Comparison of ENCODE assay signal across 1 cellular context in the genomic region with DNA sequence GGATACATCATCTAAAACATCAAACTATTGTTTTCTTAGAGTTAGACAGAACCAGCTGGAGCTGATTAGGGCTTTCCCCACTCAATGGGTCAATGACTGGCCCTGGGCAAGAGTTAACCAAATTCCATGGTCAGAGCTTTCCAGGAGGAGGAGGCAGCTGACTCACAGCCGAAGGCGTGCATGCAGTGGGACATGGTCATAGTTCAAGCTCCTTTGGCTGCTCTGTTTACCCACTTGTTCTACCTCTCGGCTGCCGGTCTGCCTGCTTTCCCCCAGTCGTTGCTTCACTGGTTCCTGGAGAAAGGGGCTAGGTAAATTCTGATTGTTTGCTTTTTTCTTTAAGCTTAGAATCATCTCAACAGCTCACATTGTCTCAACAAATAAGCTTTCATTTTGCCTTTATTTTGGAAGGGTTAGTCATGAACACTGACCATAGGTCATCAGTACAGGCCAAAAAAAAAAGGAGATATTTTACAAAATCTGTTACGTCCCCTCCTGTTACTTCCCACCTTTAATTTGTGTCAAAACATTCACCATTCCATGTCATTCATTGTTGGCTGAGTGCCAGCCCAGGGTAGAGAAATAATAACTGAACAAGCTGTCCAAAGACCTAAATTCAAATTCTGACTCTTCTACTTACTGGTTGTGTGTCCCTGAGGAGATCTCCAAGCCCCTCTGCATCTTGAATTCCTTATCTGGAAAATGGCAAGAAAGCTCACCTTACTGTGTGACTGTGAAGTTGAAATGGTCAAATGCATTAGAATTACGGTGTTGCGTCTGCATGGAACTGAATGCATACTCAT.
TF ChIP-seq lines count a peak whose summit lies in the region.

No MANE protein-coding gene starts in this region.

TF ChIP-seq in HepG2, 621 proteins besides CTCF, POLR2A, EP300 and RAD21 (continued from another document and continues in another):
- TF ChIP-seq, protein P1, sequence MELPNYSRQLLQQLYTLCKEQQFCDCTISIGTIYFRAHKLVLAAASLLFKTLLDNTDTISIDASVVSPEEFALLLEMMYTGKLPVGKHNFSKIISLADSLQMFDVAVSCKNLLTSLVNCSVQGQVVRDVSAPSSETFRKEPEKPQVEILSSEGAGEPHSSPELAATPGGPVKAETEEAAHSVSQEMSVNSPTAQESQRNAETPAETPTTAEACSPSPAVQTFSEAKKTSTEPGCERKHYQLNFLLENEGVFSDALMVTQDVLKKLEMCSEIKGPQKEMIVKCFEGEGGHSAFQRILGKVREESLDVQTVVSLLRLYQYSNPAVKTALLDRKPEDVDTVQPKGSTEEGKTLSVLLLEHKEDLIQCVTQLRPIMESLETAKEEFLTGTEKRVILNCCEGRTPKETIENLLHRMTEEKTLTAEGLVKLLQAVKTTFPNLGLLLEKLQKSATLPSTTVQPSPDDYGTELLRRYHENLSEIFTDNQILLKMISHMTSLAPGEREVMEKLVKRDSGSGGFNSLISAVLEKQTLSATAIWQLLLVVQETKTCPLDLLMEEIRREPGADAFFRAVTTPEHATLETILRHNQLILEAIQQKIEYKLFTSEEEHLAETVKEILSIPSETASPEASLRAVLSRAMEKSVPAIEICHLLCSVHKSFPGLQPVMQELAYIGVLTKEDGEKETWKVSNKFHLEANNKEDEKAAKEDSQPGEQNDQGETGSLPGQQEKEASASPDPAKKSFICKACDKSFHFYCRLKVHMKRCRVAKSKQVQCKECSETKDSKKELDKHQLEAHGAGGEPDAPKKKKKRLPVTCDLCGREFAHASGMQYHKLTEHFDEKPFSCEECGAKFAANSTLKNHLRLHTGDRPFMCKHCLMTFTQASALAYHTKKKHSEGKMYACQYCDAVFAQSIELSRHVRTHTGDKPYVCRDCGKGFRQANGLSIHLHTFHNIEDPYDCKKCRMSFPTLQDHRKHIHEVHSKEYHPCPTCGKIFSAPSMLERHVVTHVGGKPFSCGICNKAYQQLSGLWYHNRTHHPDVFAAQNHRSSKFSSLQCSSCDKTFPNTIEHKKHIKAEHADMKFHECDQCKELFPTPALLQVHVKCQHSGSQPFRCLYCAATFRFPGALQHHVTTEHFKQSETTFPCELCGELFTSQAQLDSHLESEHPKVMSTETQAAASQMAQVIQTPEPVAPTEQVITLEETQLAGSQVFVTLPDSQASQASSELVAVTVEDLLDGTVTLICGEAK (IDR thresholded peaks at IDR 0.05), result no peak
- TF ChIP-seq, protein P1 (CRISPR knock-in tag; IDR thresholded peaks at IDR 0.05), result no peak
- TF ChIP-seq CCDC6 (CRISPR knock-in tag; IDR thresholded peaks at IDR 0.05), result no peak
- no peak for TF ChIP-seq PRPF4 (IDR thresholded peaks at IDR 0.05; ENCODE audit: low read depth, low read length, poor library complexity, severe bottlenecking)
- TF ChIP-seq, protein P2, sequence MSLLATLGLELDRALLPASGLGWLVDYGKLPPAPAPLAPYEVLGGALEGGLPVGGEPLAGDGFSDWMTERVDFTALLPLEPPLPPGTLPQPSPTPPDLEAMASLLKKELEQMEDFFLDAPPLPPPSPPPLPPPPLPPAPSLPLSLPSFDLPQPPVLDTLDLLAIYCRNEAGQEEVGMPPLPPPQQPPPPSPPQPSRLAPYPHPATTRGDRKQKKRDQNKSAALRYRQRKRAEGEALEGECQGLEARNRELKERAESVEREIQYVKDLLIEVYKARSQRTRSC (CRISPR knock-in tag; IDR thresholded peaks at IDR 0.05; ENCODE audit: low read depth), result no peak
- no peak for TF ChIP-seq DZIP1 (CRISPR knock-in tag; IDR thresholded peaks at IDR 0.05)
- TF ChIP-seq GATAD1 (CRISPR knock-in tag; IDR thresholded peaks at IDR 0.05), result 0 out of 2 replicates have a peak, but pooled peaks have one; percentile 29
- peak; percentile 49; the same call in 1 of the 2 replicates for TF ChIP-seq MIER2 (CRISPR knock-in tag; IDR thresholded peaks at IDR 0.05)
- TF ChIP-seq ZNF234 (CRISPR knock-in tag; conservative IDR thresholded peaks at IDR 0.05), result no peak
- TF ChIP-seq, protein P3, sequence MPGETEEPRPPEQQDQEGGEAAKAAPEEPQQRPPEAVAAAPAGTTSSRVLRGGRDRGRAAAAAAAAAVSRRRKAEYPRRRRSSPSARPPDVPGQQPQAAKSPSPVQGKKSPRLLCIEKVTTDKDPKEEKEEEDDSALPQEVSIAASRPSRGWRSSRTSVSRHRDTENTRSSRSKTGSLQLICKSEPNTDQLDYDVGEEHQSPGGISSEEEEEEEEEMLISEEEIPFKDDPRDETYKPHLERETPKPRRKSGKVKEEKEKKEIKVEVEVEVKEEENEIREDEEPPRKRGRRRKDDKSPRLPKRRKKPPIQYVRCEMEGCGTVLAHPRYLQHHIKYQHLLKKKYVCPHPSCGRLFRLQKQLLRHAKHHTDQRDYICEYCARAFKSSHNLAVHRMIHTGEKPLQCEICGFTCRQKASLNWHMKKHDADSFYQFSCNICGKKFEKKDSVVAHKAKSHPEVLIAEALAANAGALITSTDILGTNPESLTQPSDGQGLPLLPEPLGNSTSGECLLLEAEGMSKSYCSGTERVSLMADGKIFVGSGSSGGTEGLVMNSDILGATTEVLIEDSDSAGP (CRISPR knock-in tag; IDR thresholded peaks at IDR 0.05; ENCODE audit: borderline replicate concordance), result peak; percentile 48
- TF ChIP-seq, protein P4, sequence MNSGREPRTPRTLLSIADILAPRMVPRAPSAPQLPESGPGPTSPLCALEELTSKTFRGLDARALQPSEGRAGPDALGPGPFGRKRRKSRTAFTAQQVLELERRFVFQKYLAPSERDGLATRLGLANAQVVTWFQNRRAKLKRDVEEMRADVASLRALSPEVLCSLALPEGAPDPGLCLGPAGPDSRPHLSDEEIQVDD (CRISPR knock-in tag; IDR thresholded peaks at IDR 0.05; ENCODE audit: borderline replicate concordance), result no peak
- TF ChIP-seq RXRA (CRISPR knock-in tag; IDR thresholded peaks at IDR 0.05), result peak; percentile 79; the same call in 1 of the 2 replicates
- TF ChIP-seq HCFC1 (IDR thresholded peaks at IDR 0.05; ENCODE audit: low read depth, low read length), result no peak
- TF ChIP-seq FUBP1 (CRISPR knock-in tag; IDR thresholded peaks at IDR 0.05; ENCODE audit: borderline replicate concordance), result no peak
- peak; percentile 54; the same call in 1 of the 2 replicates for TF ChIP-seq TARDBP (CRISPR knock-in tag; IDR thresholded peaks at IDR 0.05)
- TF ChIP-seq ZNF605 (CRISPR knock-in tag; IDR thresholded peaks at IDR 0.05), result peak; percentile 75; the same call in 1 of the 2 replicates
- TF ChIP-seq SP2 (CRISPR knock-in tag; IDR thresholded peaks at IDR 0.05), result no peak
- peak; percentile 67; the same call in 1 of the 2 replicates for TF ChIP-seq ZNF574 (CRISPR knock-in tag; IDR thresholded peaks at IDR 0.05)
- TF ChIP-seq ADNP (CRISPR knock-in tag; IDR thresholded peaks at IDR 0.05), result no peak
- TF ChIP-seq, protein P5, sequence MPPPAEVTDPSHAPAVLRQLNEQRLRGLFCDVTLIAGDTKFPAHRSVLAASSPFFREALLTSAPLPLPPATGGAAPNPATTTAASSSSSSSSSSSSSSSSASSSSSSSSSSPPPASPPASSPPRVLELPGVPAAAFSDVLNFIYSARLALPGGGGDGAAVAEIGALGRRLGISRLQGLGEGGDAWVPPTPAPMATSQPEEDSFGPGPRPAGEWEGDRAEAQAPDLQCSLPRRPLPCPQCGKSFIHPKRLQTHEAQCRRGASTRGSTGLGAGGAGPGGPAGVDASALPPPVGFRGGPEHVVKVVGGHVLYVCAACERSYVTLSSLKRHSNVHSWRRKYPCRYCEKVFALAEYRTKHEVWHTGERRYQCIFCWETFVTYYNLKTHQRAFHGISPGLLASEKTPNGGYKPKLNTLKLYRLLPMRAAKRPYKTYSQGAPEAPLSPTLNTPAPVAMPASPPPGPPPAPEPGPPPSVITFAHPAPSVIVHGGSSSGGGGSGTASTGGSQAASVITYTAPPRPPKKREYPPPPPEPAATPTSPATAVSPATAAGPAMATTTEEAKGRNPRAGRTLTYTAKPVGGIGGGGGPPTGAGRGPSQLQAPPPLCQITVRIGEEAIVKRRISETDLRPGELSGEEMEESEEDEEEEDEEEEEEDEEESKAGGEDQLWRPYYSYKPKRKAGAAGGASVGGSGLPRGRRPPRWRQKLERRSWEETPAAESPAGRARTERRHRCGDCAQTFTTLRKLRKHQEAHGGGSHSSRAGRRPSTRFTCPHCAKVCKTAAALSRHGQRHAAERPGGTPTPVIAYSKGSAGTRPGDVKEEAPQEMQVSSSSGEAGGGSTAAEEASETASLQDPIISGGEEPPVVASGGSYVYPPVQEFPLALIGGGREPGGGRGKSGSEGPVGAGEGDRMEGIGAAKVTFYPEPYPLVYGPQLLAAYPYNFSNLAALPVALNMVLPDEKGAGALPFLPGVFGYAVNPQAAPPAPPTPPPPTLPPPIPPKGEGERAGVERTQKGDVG (CRISPR knock-in tag; IDR thresholded peaks at IDR 0.05; ENCODE audit: borderline replicate concordance), result no peak
- no peak for TF ChIP-seq ZNF253 (CRISPR knock-in tag; IDR thresholded peaks at IDR 0.05; ENCODE audit: borderline replicate concordance)
- TF ChIP-seq ZFP90 (CRISPR knock-in tag; IDR thresholded peaks at IDR 0.05; ENCODE audit: borderline replicate concordance), result peak; percentile 76; the same call in 1 of the 2 replicates
- no peak for TF ChIP-seq NFATC3 (CRISPR knock-in tag; IDR thresholded peaks at IDR 0.05)
- TF ChIP-seq RXRB (CRISPR knock-in tag; IDR thresholded peaks at IDR 0.05; ENCODE audit: borderline replicate concordance), result peak; percentile 83
- TF ChIP-seq MEF2D (CRISPR knock-in tag; IDR thresholded peaks at IDR 0.05), result no peak; the same call in 1 of the 2 replicates
- TF ChIP-seq ZNF552 (CRISPR knock-in tag; IDR thresholded peaks at IDR 0.05; ENCODE audit: borderline replicate concordance), result no peak
- TF ChIP-seq SAFB2 (CRISPR knock-in tag; IDR thresholded peaks at IDR 0.05; ENCODE audit: borderline replicate concordance, low read depth), result no peak
